In genomic region chr1:241846862-241847539, GRCh38 we compare ENCODE assay signal across 8 cellular contexts. TPM values are rescaled to one million over a fixed set of nuclear protein-coding genes. Genes with fewer than 3 reads are reported as not detected.
DNase-seq lines count a peak whose midpoint lies in the region; ATAC-seq and TF ChIP-seq lines count a peak whose summit lies in the region.

No MANE protein-coding gene starts in this region.

- H3K9ac ChIP-seq in mammary epithelial cell (ENCODE audit: insufficient read depth, low read length): peak overlapping the region; percentile 92

- no peaks in the 10 kb centered on the region for H3K36me3 Mint-ChIP-seq in naive thymus-derived CD8-positive, alpha-beta T cell

- 81% methylated on average over 4 of the region's 4 CpGs for WGBS in mammary epithelial cell (ENCODE audit: low coverage, missing lambda C conversion rate)

- H3K79me2 ChIP-seq in mammary epithelial cell (ENCODE audit: insufficient read depth, low read length): peaks cover 19% of the 10 kb centered on the region

- intact Hi-C loops in mammary epithelial cell (cut with micrococcal nuclease): loop anchor here (1.0 to 5.0 kb wide), 2 partner anchors 160 to 239 kb away; no protein-coding TSS in a partner anchor

- no peak for DNase-seq in AG04450 (ENCODE audit: low read depth, low spot score)
- DNase-seq in KBM-7: peak; percentile 23
- no peak for DNase-seq in mammary epithelial cell
- DNase-seq in naive thymus-derived CD8-positive, alpha-beta T cell: no peak
- no peak for DNase-seq in SW 1271 (lab: John Stamatoyannopoulos, UW)
- DNase-seq in inferior parietal cortex (ENCODE audit: extremely low spot score): no peak

- in situ Hi-C loops in KBM-7 (cut with MboI; ENCODE audit: low pct_unique_long_range_greater_than_20kb, low sequenced_read_pairs) (loop anchor here (25.0 kb wide), 1 partner anchor 310 kb away; the partner anchor contains the start of gene KMO), mammary epithelial cell (cut with MboI; ENCODE audit: low sequenced_read_pairs in 2 of 2) (no loop called here)

- peak overlapping the region; percentile 99 for H2AFZ ChIP-seq in mammary epithelial cell (ENCODE audit: low read depth, low read length)

- POLR2A ChIA-PET in AG04450 (lab: Yijun Ruan, JAX): interaction anchor here (0.6 to 1.6 kb wide), 2 partner anchors 9 to 18 kb away, joined by 7 to 11 read pairs; no protein-coding TSS in a partner anchor
- POLR2A ChIA-PET in naive thymus-derived CD8-positive, alpha-beta T cell (lab: Charles Lee): interaction anchor here (0.6 to 1.5 kb wide), 3 partner anchors 16 to 219 kb away, joined by 4 to 7 read pairs (median 5); no protein-coding TSS in a partner anchor

- H3K27ac Mint-ChIP-seq in naive thymus-derived CD8-positive, alpha-beta T cell: peak overlapping the region; percentile 95 to 100 (median 99)

- no peaks in the 10 kb centered on the region for H4K20me1 ChIP-seq in mammary epithelial cell (ENCODE audit: insufficient read depth, low read length)

- dilution Hi-C loops in mammary epithelial cell (cut with HindIII; ENCODE audit: low sequenced_read_pairs): no loop called here

- peak overlapping the region; percentile 96 to 99 (median 98) for H3K4me3 Mint-ChIP-seq in naive thymus-derived CD8-positive, alpha-beta T cell

- TF ChIP-seq CTCF in AG04450 (IDR thresholded peaks at IDR 0.05; ENCODE audit: low read depth, low read length) (no peak), mammary epithelial cell (conservative IDR thresholded peaks at IDR 0.05 in 1 of 2, IDR thresholded peaks at IDR 0.05 in 1 of 2; ENCODE audit: extremely low read depth in 1 of 2, insufficient read depth in 1 of 2, low read depth in 1 of 2, low read length in 2 of 2) (no peak)

- peaks cover 0 to 7% (median 1%) of the 10 kb centered on the region in 5 donors for H3K27me3 Mint-ChIP-seq in naive thymus-derived CD8-positive, alpha-beta T cell

- H3K27me3 ChIP-seq in AG04450 (ENCODE audit: control insufficient read depth, insufficient read depth, low read length) (no peaks in the 10 kb centered on the region), mammary epithelial cell (ENCODE audit: insufficient read depth, low read length) (no peaks in the 10 kb centered on the region)

- BruUV-seq in mammary epithelial cell (replicated peaks; lab: Mats Ljungman, UMichigan): no TSS peak

- H3K4me3 ChIP-seq in AG04450 (ENCODE audit: low read depth, low read length): peak overlapping the region; percentile 90
- peak overlapping the region; percentile 83 to 96 (median 92) for H3K4me3 ChIP-seq in mammary epithelial cell (replicated peaks in 1 of 3; ENCODE audit: insufficient read depth in 1 of 3, low read depth in 2 of 3, low read length in 3 of 3)

- peaks cover 3% of the 10 kb centered on the region; the same call in 1 of the 2 replicates for H3K9me3 ChIP-seq in AG04450 (ENCODE audit: control insufficient read depth, insufficient read depth, low read length)
- H3K9me3 ChIP-seq in mammary epithelial cell (replicated peaks; ENCODE audit: insufficient read depth, low read length): no peaks in the 10 kb centered on the region

- H3K27ac ChIP-seq in AG04450 (ENCODE audit: low read depth, low read length) (peak overlapping the region; percentile 100), mammary epithelial cell (ENCODE audit: insufficient read depth, low read depth, low read length) (peak overlapping the region; percentile 83)

- no peaks in the 10 kb centered on the region for H3K9me3 Mint-ChIP-seq in naive thymus-derived CD8-positive, alpha-beta T cell

- peaks cover 14% of the 10 kb centered on the region for H3K4me1 ChIP-seq in mammary epithelial cell (ENCODE audit: insufficient read depth, low read length)

- CTCF ChIA-PET in AG04450 (lab: Charles Lee) (interaction anchor here (0.6 to 2.6 kb wide), 8 partner anchors 9 to 255 kb away, joined by 3 to 22 read pairs (median 4); partner anchors contain the start of gene MAP1LC3C), mammary epithelial cell (lab: Charles Lee; ENCODE audit: low non-redundant PET) (interaction anchor here (0.6 kb wide), 1 partner anchor 338 kb away, joined by 5 read pairs; no protein-coding TSS in a partner anchor)

- peaks cover 6 to 18% (median 17%) of the 10 kb centered on the region in 4 donors for H3K4me1 Mint-ChIP-seq in naive thymus-derived CD8-positive, alpha-beta T cell

- no peak for ATAC-seq in naive thymus-derived CD8-positive, alpha-beta T cell
- ATAC-seq in GM21447 (IDR thresholded peaks at IDR 0.05; ENCODE audit: unreplicated experiment): no peak
- no peak for ATAC-seq in HG02973 (IDR thresholded peaks at IDR 0.05; ENCODE audit: unreplicated experiment)

- H3K36me3 ChIP-seq in mammary epithelial cell (ENCODE audit: insufficient read depth, low read length): peaks cover under 1% of the 10 kb centered on the region

- H3K4me2 ChIP-seq in mammary epithelial cell (ENCODE audit: insufficient read depth, low read depth, low read length): peak overlapping the region; percentile 80

RNA-seq across cellular contexts. Expression of gene EXO1, which starts 1.0 kb away (rescaled TPM):
- 2.9 and 4.3 TPM in 2 replicates for polyA plus RNA-seq in AG04450 (2011; rRNA removed)
- polyA minus RNA-seq in AG04450 (2011; rRNA and poly(A)+ RNA removed): 4.5 and 4.6 TPM in 2 replicates
- total RNA-seq in mammary epithelial cell: 10 to 100 TPM in 1 of 2 donors, 1 to 10 TPM in 1; 3.3 to 21.4 TPM
- 11.0 TPM for polyA plus RNA-seq in mammary epithelial cell
- polyA minus RNA-seq in mammary epithelial cell: 32.2 TPM
- under 1 TPM in 1 of 2 experiments, not detected in 1; 0.62 TPM for total RNA-seq in naive thymus-derived CD8-positive, alpha-beta T cell
- polyA plus RNA-seq in naive thymus-derived CD8-positive, alpha-beta T cell: under 1 TPM in 1 of 3 donors, not detected in 2; 0.42 TPM
